In genomic region chr11:128776434-128777284, GRCh38 we compare ENCODE assay signal across 8 cellular contexts.
A peak's percentile ranks its signal among the peaks of the same experiment; 100 is the strongest.
DNase-seq lines count a peak whose midpoint lies in the region; ATAC-seq, FAIRE-seq and TF ChIP-seq lines count a peak whose summit lies in the region.

No MANE protein-coding gene starts in this region.

- no peaks in the 10 kb centered on the region for H3K27me3 Mint-ChIP-seq in activated T-cell treated with anti-CD3 and anti-CD28 coated beads, Interleukin-2, amount 50 U/mL, for 72 hours (ENCODE audit: low read depth)

- H3K27me3 ChIP-seq in DOHH2 (ENCODE audit: control insufficient read depth, low read length) = no peaks in the 10 kb centered on the region
- H3K27me3 ChIP-seq in left ventricle myocardium inferior (ENCODE audit: low read depth) = no peaks in the 10 kb centered on the region

- H3F3A ChIP-seq in DOHH2 (ENCODE audit: control insufficient read depth, insufficient read depth) = peaks cover 5% of the 10 kb centered on the region

- H3K9me3 ChIP-seq in DOHH2 (ENCODE audit: control insufficient read depth, insufficient read depth, low read length) (no peaks in the 10 kb centered on the region), left ventricle myocardium inferior (replicated peaks) (no peaks in the 10 kb centered on the region)

- H3K4me1 Mint-ChIP-seq in activated T-cell treated with anti-CD3 and anti-CD28 coated beads, Interleukin-2, amount 50 U/mL, for 72 hours (ENCODE audit: low read depth) = peaks cover 37% of the 10 kb centered on the region

- peaks cover 11 to 23% of the 10 kb centered on the region in 2 donors for H3K36me3 Mint-ChIP-seq in activated T-cell treated with anti-CD3 and anti-CD28 coated beads, Interleukin-2, amount 50 U/mL, for 72 hours (ENCODE audit: insufficient read depth in 2 of 2)

- peaks cover 3% of the 10 kb centered on the region; the same call in 1 of the 2 replicates for H3K79me2 ChIP-seq in DOHH2 (ENCODE audit: control insufficient read depth, low read length)

- no peak overlapping the region for H3K4me2 ChIP-seq in DOHH2 (ENCODE audit: low read length)

- no peak overlapping the region for H3K27ac Mint-ChIP-seq in activated T-cell treated with anti-CD3 and anti-CD28 coated beads, Interleukin-2, amount 50 U/mL, for 72 hours

- no peak for FAIRE-seq in urothelium cell line (lab: Jason Lieb, UNC)

- H3K9me2 ChIP-seq in DOHH2 (replicated peaks; ENCODE audit: control insufficient read depth, low read length) = no peaks in the 10 kb centered on the region

- H4K20me1 ChIP-seq in DOHH2 (ENCODE audit: control insufficient read depth, insufficient read depth, low read depth, low read length) = no peaks in the 10 kb centered on the region

- no peak overlapping the region for H3K4me3 ChIP-seq in DOHH2 (ENCODE audit: low read length)
- H3K4me3 ChIP-seq in left ventricle myocardium inferior = peak overlapping the region; percentile 7

- H3K36me3 ChIP-seq in DOHH2 (ENCODE audit: control insufficient read depth, low read length) (peaks cover 80% of the 10 kb centered on the region), left ventricle myocardium inferior (peaks cover 36% of the 10 kb centered on the region)

- ATAC-seq in activated T-cell treated with anti-CD3 and anti-CD28 coated beads, Interleukin-2, amount 50 U/mL, for 72 hours (replicated peaks in 1 of 2) = peak; percentile 45 to 66
- ATAC-seq in GM18870 (IDR thresholded peaks at IDR 0.05; ENCODE audit: unreplicated experiment) (no peak), GM21390 (IDR thresholded peaks at IDR 0.05; ENCODE audit: unreplicated experiment) (no peak)

- intact Hi-C loops in left ventricle myocardium inferior (cut with micrococcal nuclease) = no loop called here

- peaks cover 32% of the 10 kb centered on the region for H3K4me1 ChIP-seq in DOHH2 (ENCODE audit: control insufficient read depth, low read length)
- H3K4me1 ChIP-seq in left ventricle myocardium inferior = peaks cover 59% of the 10 kb centered on the region

- DNase-seq in LHCN-M2 (ENCODE audit: low read depth) = peak; percentile 34
- peak; percentile 21 to 36 for DNase-seq in activated T-cell treated with anti-CD3 and anti-CD28 coated beads, Interleukin-2, amount 50 U/mL, for 72 hours
- DNase-seq in left ventricle myocardium inferior = peak; percentile 76
- peak; percentile 54 for DNase-seq in stimulated activated CD4-positive, alpha-beta T cell treated with anti-CD3 and anti-CD28 coated beads, Interleukin-15, amount 100 ng/mL, for 24 hours
- DNase-seq in urothelium cell line (ENCODE audit: low spot score) = no peak

- no peak overlapping the region for H3K27ac ChIP-seq in DOHH2 (ENCODE audit: low read depth, low read length)
- H3K27ac ChIP-seq in left ventricle myocardium inferior (replicated peaks) = peak overlapping the region; percentile 38

- TF ChIP-seq CTCF in DOHH2 (IDR thresholded peaks at IDR 0.05; ENCODE audit: low read depth, low read length, poor library complexity, severe bottlenecking) (peak; percentile 66), left ventricle myocardium inferior (IDR thresholded peaks at IDR 0.05; ENCODE audit: borderline replicate concordance) (peak; percentile 63)

- no peaks in the 10 kb centered on the region for H3K9me3 Mint-ChIP-seq in activated T-cell treated with anti-CD3 and anti-CD28 coated beads, Interleukin-2, amount 50 U/mL, for 72 hours

- no peak overlapping the region for H3K4me3 Mint-ChIP-seq in activated T-cell treated with anti-CD3 and anti-CD28 coated beads, Interleukin-2, amount 50 U/mL, for 72 hours

Comparison
In these comparisons a context has a peak if more than half of its experiments do, and no peak if none do; other contexts are left out.
1. ATAC-seq: peak in activated T-cell treated with anti-CD3 and anti-CD28 coated beads, Interleukin-2, amount 50 U/mL, for 72 hours (2 of 2); none in GM18870 (single experiment) and GM21390 (single experiment).